In the genomic region with DNA sequence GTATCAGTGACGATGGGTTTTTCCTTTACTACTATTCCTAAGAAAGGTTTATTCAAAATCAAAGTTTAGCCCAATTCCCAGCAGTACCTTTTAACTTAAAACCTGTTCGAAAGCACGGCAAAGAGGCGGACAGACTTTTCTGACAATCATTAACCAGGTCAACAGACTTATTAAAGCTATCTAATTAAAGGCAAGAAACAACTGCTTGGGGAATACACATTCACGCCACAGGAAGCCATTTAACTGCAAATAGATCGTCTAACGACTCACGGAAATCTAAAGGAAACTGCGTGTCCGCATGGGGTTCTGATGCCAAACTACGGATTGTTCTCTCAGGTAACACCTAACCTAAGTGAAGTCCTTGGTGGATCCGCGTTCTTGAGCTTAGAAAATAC, we compare ENCODE assay signal across 8 cellular contexts. TPM values are rescaled to one million over a fixed set of nuclear protein-coding genes. Genes with fewer than 3 reads are reported as not detected.
DNase-seq lines count a peak whose midpoint lies in the region; ATAC-seq and TF ChIP-seq lines count a peak whose summit lies in the region.

No MANE protein-coding gene starts in this region.

- no peaks in the 10 kb centered on the region for H3K4me1 ChIP-seq in prostate gland (replicated peaks)

- DNase-seq in activated CD4-positive, alpha-beta T cell treated with anti-CD3 and anti-CD28 coated beads for 36 hours = no peak
- no peak for DNase-seq in activated CD4-positive, alpha-beta T cell treated with anti-CD3 and anti-CD28 coated beads, Interleukin-2, amount 50 U/mL, for 4 hours
- DNase-seq in fibroblast of pulmonary artery (ENCODE audit: low read depth) = no peak
- DNase-seq in prostate gland (ENCODE audit: low spot score) = no peak
- DNase-seq in cortex of kidney (lab: John Stamatoyannopoulos, UW) = no peak
- no peak for DNase-seq in amygdala (lab: John Stamatoyannopoulos, UW)

- no peaks in the 10 kb centered on the region for H4K20me1 ChIP-seq in SU-DHL-6 (ENCODE audit: low read depth, low read length)

- H3K27me3 ChIP-seq in SU-DHL-6 (ENCODE audit: low read length) (no peaks in the 10 kb centered on the region), prostate gland (replicated peaks; ENCODE audit: insufficient read depth) (no peaks in the 10 kb centered on the region)

- peak overlapping the region; percentile 65 for H3K9ac ChIP-seq in SU-DHL-6 (ENCODE audit: low read length)

- H3K4me3 ChIP-seq in SU-DHL-6 (ENCODE audit: insufficient read depth, low read length, poor library complexity, severe bottlenecking) = peak overlapping the region; percentile 73
- peak overlapping the region; percentile 84 for H3K4me3 ChIP-seq in fibroblast of pulmonary artery (replicated peaks; ENCODE audit: low read depth, low read length)
- H3K4me3 ChIP-seq in prostate gland = peak overlapping the region; percentile 83 to 86

- WGBS in prostate gland = under 1% methylated on average over 13 of the region's 13 CpGs

- POLR2A ChIA-PET in activated CD4-positive, alpha-beta T cell treated with anti-CD3 and anti-CD28 coated beads for 36 hours (lab: Charles Lee) = interaction anchor here (0.5 to 2.4 kb wide), 3 partner anchors 26 to 242 kb away, joined by 3 to 15 read pairs (median 4); no protein-coding TSS in a partner anchor

- peak; percentile 0 for ATAC-seq in activated CD4-positive, alpha-beta T cell treated with anti-CD3 and anti-CD28 coated beads for 36 hours
- peak; percentile 10 for ATAC-seq in HG02852 (IDR thresholded peaks at IDR 0.05; ENCODE audit: unreplicated experiment)

- H3F3A ChIP-seq in SU-DHL-6 (ENCODE audit: insufficient read depth) = no peaks in the 10 kb centered on the region

- no peaks in the 10 kb centered on the region for H3K9me2 ChIP-seq in SU-DHL-6 (replicated peaks; ENCODE audit: insufficient read depth, low read length)

- no peaks in the 10 kb centered on the region for H3K27me3 Mint-ChIP-seq in activated CD4-positive, alpha-beta T cell treated with anti-CD3 and anti-CD28 coated beads for 36 hours

- TF ChIP-seq POLR2A in prostate gland (IDR thresholded peaks at IDR 0.05) = no peak

- no peaks in the 10 kb centered on the region for H3K79me2 ChIP-seq in SU-DHL-6 (ENCODE audit: insufficient read depth, low read length)

- H3K36me3 ChIP-seq in SU-DHL-6 (ENCODE audit: low read length) = no peaks in the 10 kb centered on the region
- no peaks in the 10 kb centered on the region for H3K36me3 ChIP-seq in prostate gland

- H3K36me3 Mint-ChIP-seq in activated CD4-positive, alpha-beta T cell treated with anti-CD3 and anti-CD28 coated beads for 36 hours (ENCODE audit: low read depth) = peaks cover 2% of the 10 kb centered on the region

- H3K27ac ChIP-seq in SU-DHL-6 (ENCODE audit: low read depth, low read length) = no peak overlapping the region; the same call in 1 of the 2 replicates
- peak overlapping the region; percentile 97 for H3K27ac ChIP-seq in prostate gland

- intact Hi-C loops in activated CD4-positive, alpha-beta T cell treated with anti-CD3 and anti-CD28 coated beads for 36 hours (cut with DNase I, micrococcal nuclease) = loop anchor here (1.0 to 10.0 kb wide), 10 partner anchors 26 to 933 kb away; a partner anchor contains a TSS
- intact Hi-C loops in prostate gland (cut with DNase I) = loop anchor here (2.0 to 10.0 kb wide), 5 partner anchors 73 to 467 kb away; no protein-coding TSS in a partner anchor

- peaks cover 44% of the 10 kb centered on the region for H3K4me1 Mint-ChIP-seq in activated CD4-positive, alpha-beta T cell treated with anti-CD3 and anti-CD28 coated beads for 36 hours

- H3K27ac Mint-ChIP-seq in activated CD4-positive, alpha-beta T cell treated with anti-CD3 and anti-CD28 coated beads for 36 hours = peak overlapping the region; percentile 91

- CTCF ChIA-PET in activated CD4-positive, alpha-beta T cell treated with anti-CD3 and anti-CD28 coated beads for 36 hours (lab: Charles Lee) = interaction anchor here (1.3 to 1.7 kb wide), 2 partner anchors 88 to 169 kb away, joined by 6 read pairs; no protein-coding TSS in a partner anchor

- no peaks in the 10 kb centered on the region for H3K9me3 ChIP-seq in SU-DHL-6 (ENCODE audit: insufficient read depth, low read length)
- no peaks in the 10 kb centered on the region for H3K9me3 ChIP-seq in prostate gland

- peak overlapping the region; percentile 66 for H3K4me2 ChIP-seq in SU-DHL-6 (ENCODE audit: low read depth, low read length, poor library complexity, severe bottlenecking)

- no peak for TF ChIP-seq CTCF in SU-DHL-6 (IDR thresholded peaks at IDR 0.05; ENCODE audit: insufficient read depth, low read length, poor library complexity, severe bottlenecking)
- TF ChIP-seq CTCF in fibroblast of pulmonary artery (IDR thresholded peaks at IDR 0.05; ENCODE audit: low read length, missing control alignments) = no peak
- no peak for TF ChIP-seq CTCF in prostate gland (IDR thresholded peaks at IDR 0.05)

- H3K4me3 Mint-ChIP-seq in activated CD4-positive, alpha-beta T cell treated with anti-CD3 and anti-CD28 coated beads for 36 hours = peak overlapping the region; percentile 86

- no peaks in the 10 kb centered on the region for H3K9me3 Mint-ChIP-seq in activated CD4-positive, alpha-beta T cell treated with anti-CD3 and anti-CD28 coated beads for 36 hours (ENCODE audit: low read depth)

- peak overlapping the region; percentile 91 for H2AFZ ChIP-seq in SU-DHL-6 (ENCODE audit: low read depth, low read length, severe bottlenecking)

RNA-seq across cellular contexts. Expression of a gene that starts 0.7 kb away (rescaled TPM):
- 10 to 100 TPM; 11.4 to 14.0 TPM for total RNA-seq in activated CD4-positive, alpha-beta T cell treated with anti-CD3 and anti-CD28 coated beads for 36 hours
- total RNA-seq in prostate gland = 10 to 100 TPM; 33.9 to 41.8 TPM
